ENCODE assay signal across 8 cellular contexts in genomic region chr10:97640868-97641811, GRCh38. TPM values are rescaled to one million over a fixed set of nuclear protein-coding genes. Genes with fewer than 3 reads are reported as not detected.
A peak's percentile ranks its signal among the peaks of the same experiment; 100 is the strongest.
DNase-seq lines count a peak whose midpoint lies in the region; ATAC-seq, FAIRE-seq and TF ChIP-seq lines count a peak whose summit lies in the region.

No MANE protein-coding gene starts in this region.

- H3K36me3 ChIP-seq in Loucy (ENCODE audit: insufficient read depth, low read length) (no peaks in the 10 kb centered on the region; the same call in 1 of the 2 replicates), neuron (ENCODE audit: insufficient read depth, low read length) (peaks cover 19% of the 10 kb centered on the region)

- H3K4me3 ChIP-seq in Loucy (ENCODE audit: low read length, poor library complexity, severe bottlenecking) (peak overlapping the region; percentile 81), neuron (ENCODE audit: low read length) (peak overlapping the region; percentile 75)

- no peaks in the 10 kb centered on the region for H3K9me3 ChIP-seq in Loucy (ENCODE audit: insufficient read depth, low read depth, low read length)
- no peaks in the 10 kb centered on the region for H3K9me3 ChIP-seq in neuron (ENCODE audit: low read length)

- H3K4me2 ChIP-seq in Loucy (ENCODE audit: low read depth, low read length, poor library complexity, severe bottlenecking) = peak overlapping the region; percentile 91

- peak overlapping the region; percentile 62 for H3K9ac ChIP-seq in Loucy (ENCODE audit: low read depth, low read length, poor library complexity, severe bottlenecking)

- peak overlapping the region; percentile 98 for H3K4me3 Mint-ChIP-seq in activated T-cell treated with anti-CD3 and anti-CD28 coated beads, Interleukin-2, amount 50 U/mL, for 4 hours

- peaks cover 9% of the 10 kb centered on the region for H3K36me3 Mint-ChIP-seq in activated T-cell treated with anti-CD3 and anti-CD28 coated beads, Interleukin-2, amount 50 U/mL, for 4 hours (ENCODE audit: insufficient read depth)

- H3K9me2 ChIP-seq in Loucy (replicated peaks; ENCODE audit: low read depth, low read length) = no peaks in the 10 kb centered on the region

- ATAC-seq in GM21786 (IDR thresholded peaks at IDR 0.05; ENCODE audit: unreplicated experiment) = peak; percentile 24
- ATAC-seq in activated T-cell treated with anti-CD3 and anti-CD28 coated beads, Interleukin-2, amount 50 U/mL, for 4 hours = peak; percentile 28 to 29

- H3K4me1 ChIP-seq in Loucy (ENCODE audit: insufficient read depth, low read length, poor library complexity, severe bottlenecking) (peaks cover 20% of the 10 kb centered on the region), neuron (ENCODE audit: insufficient read depth, low read length) (peaks cover 7% of the 10 kb centered on the region)

- FAIRE-seq in frontal cortex (lab: Jason Lieb, UNC) = no peak

- H3F3A ChIP-seq in Loucy (ENCODE audit: low read depth) = no peaks in the 10 kb centered on the region

- H3K27me3 Mint-ChIP-seq in activated T-cell treated with anti-CD3 and anti-CD28 coated beads, Interleukin-2, amount 50 U/mL, for 4 hours (ENCODE audit: low read depth) = no peaks in the 10 kb centered on the region

- DNase-seq in ELR (ENCODE audit: low read depth) = peak; percentile 58
- DNase-seq in activated T-cell treated with anti-CD3 and anti-CD28 coated beads, Interleukin-2, amount 50 U/mL, for 4 hours = no peak
- peak; percentile 26 to 42 for DNase-seq in frontal cortex (ENCODE audit: low spot score in 2 of 2)
- DNase-seq in KG1 (lab: John Stamatoyannopoulos, UW) = no peak
- DNase-seq in NCI-H1105 treated with DMSO at 0.1 percent for 48 hours (lab: John Stamatoyannopoulos, UW) = no peak

- H3K4me1 Mint-ChIP-seq in activated T-cell treated with anti-CD3 and anti-CD28 coated beads, Interleukin-2, amount 50 U/mL, for 4 hours (ENCODE audit: low read depth) = peaks cover 20% of the 10 kb centered on the region

- no peaks in the 10 kb centered on the region for H3K27me3 ChIP-seq in Loucy (ENCODE audit: insufficient read depth, low read length, poor library complexity, severe bottlenecking)
- no peaks in the 10 kb centered on the region for H3K27me3 ChIP-seq in neuron (ENCODE audit: insufficient read depth, low read length)

- H3K79me2 ChIP-seq in Loucy (ENCODE audit: insufficient read depth, low read length) = peaks cover 22% of the 10 kb centered on the region

- no peak for TF ChIP-seq CTCF in Loucy (conservative IDR thresholded peaks at IDR 0.05; ENCODE audit: low read length)

- H2AFZ ChIP-seq in Loucy (ENCODE audit: low read length) = peak overlapping the region; percentile 42; the same call in 1 of the 2 replicates
- peak overlapping the region; percentile 31 for H2AFZ ChIP-seq in neuron (ENCODE audit: low read depth, low read length)

- H3K9me3 Mint-ChIP-seq in activated T-cell treated with anti-CD3 and anti-CD28 coated beads, Interleukin-2, amount 50 U/mL, for 4 hours = no peaks in the 10 kb centered on the region

- peaks cover 10% of the 10 kb centered on the region for H4K20me1 ChIP-seq in Loucy (ENCODE audit: insufficient read depth, low read length, poor library complexity, severe bottlenecking)

RNA-seq across cellular contexts. Expression of gene PI4K2A, which starts 0.7 kb away (rescaled TPM):
- total RNA-seq in activated T-cell treated with anti-CD3 and anti-CD28 coated beads, Interleukin-2, amount 50 U/mL, for 4 hours = 10 to 100 TPM; 12.9 to 16.9 (median 15.7) TPM
- total RNA-seq in frontal cortex = 11.0 TPM

RNA-seq across cellular contexts. Expression of gene MORN4, which starts 7.8 kb away (rescaled TPM):
- 1 to 10 TPM; 2.1 to 4.5 (median 2.2) TPM for total RNA-seq in activated T-cell treated with anti-CD3 and anti-CD28 coated beads, Interleukin-2, amount 50 U/mL, for 4 hours
- 35.5 TPM for total RNA-seq in frontal cortex

RNA-seq across cellular contexts. Expression of gene AVPI1, which starts 45.9 kb away (rescaled TPM):
- total RNA-seq in activated T-cell treated with anti-CD3 and anti-CD28 coated beads, Interleukin-2, amount 50 U/mL, for 4 hours = 1 to 10 TPM; 1.6 to 2.5 (median 1.8) TPM
- 2.4 TPM for total RNA-seq in frontal cortex

RNA-seq across cellular contexts. Expression of gene C10orf62, which starts 51.6 kb away (rescaled TPM):
- not detected for total RNA-seq in activated T-cell treated with anti-CD3 and anti-CD28 coated beads, Interleukin-2, amount 50 U/mL, for 4 hours
- not detected for total RNA-seq in frontal cortex

RNA-seq across cellular contexts. Expression of gene HOGA1, which starts 57.0 kb away (rescaled TPM):
- total RNA-seq in activated T-cell treated with anti-CD3 and anti-CD28 coated beads, Interleukin-2, amount 50 U/mL, for 4 hours = not detected
- total RNA-seq in frontal cortex = 0.41 TPM

Comparison
In these comparisons a context has a peak if more than half of its experiments do, and no peak if none do; other contexts are left out.
1. DNase-seq: peak in ELR (single experiment) and frontal cortex (2 of 2); none in activated T-cell treated with anti-CD3 and anti-CD28 coated beads, Interleukin-2, amount 50 U/mL, for 4 hours (single experiment), KG1 (single experiment) and NCI-H1105 treated with DMSO at 0.1 percent for 48 hours (single experiment).